Comparison of ENCODE assay signal across 8 cellular contexts in genomic region chr3:47266709-47267489, GRCh38. TPM values are rescaled to one million over a fixed set of nuclear protein-coding genes. Genes with fewer than 3 reads are reported as not detected.
DNase-seq lines count a peak whose midpoint lies in the region; ATAC-seq and TF ChIP-seq lines count a peak whose summit lies in the region.

No MANE protein-coding gene starts in this region.

- peak overlapping the region; percentile 10; the same call in 1 of the 2 replicates for H3K4me2 ChIP-seq in DND-41 (ENCODE audit: insufficient read depth, low read length)

- no peak overlapping the region for H3K27ac ChIP-seq in DND-41 (ENCODE audit: low read length)
- H3K27ac ChIP-seq in colonic mucosa: no peak overlapping the region

- no peaks in the 10 kb centered on the region for H3K79me2 ChIP-seq in DND-41 (ENCODE audit: insufficient read depth, low read length)

- intact Hi-C loops in colonic mucosa (cut with DNase I): no loop called here

- H3K4me3 ChIP-seq in DND-41 (ENCODE audit: low read depth in 1 of 2, low read length in 2 of 2): no peak overlapping the region
- H3K4me3 ChIP-seq in colonic mucosa: no peak overlapping the region

- TF ChIP-seq CTCF in DND-41 (IDR thresholded peaks at IDR 0.05; ENCODE audit: borderline replicate concordance, extremely low read depth, low read length, poor library complexity, severe bottlenecking) (no peak), colonic mucosa (IDR thresholded peaks at IDR 0.05) (no peak)

- no peaks in the 10 kb centered on the region for H4K20me1 ChIP-seq in DND-41 (ENCODE audit: insufficient read depth, low read length)

- DNase-seq in DND-41: peak; percentile 92
- DNase-seq in SKM-1 (lab: John Stamatoyannopoulos, UW; ENCODE audit: unreplicated experiment): peak; percentile 58
- peak; percentile 39 for DNase-seq in colonic mucosa
- peak; percentile 71 for DNase-seq in mucosa of gallbladder (ENCODE audit: low spot score)
- DNase-seq in superior temporal gyrus (ENCODE audit: extremely low spot score): peak; percentile 65
- DNase-seq in DMS79 (lab: John Stamatoyannopoulos, UW): no peak

- H2AFZ ChIP-seq in DND-41 (ENCODE audit: low read depth, low read length): no peak overlapping the region

- H3K9me3 ChIP-seq in DND-41 (ENCODE audit: insufficient read depth, low read length, severe bottlenecking) (no peaks in the 10 kb centered on the region), colonic mucosa (no peaks in the 10 kb centered on the region)

- peaks cover 24% of the 10 kb centered on the region for H3K4me1 ChIP-seq in DND-41 (ENCODE audit: insufficient read depth, low read length)
- no peaks in the 10 kb centered on the region for H3K4me1 ChIP-seq in colonic mucosa

- H3K9ac ChIP-seq in DND-41 (ENCODE audit: low read depth, low read length) (no peak overlapping the region), colonic mucosa (ENCODE audit: low read depth in 2 of 2, low read length in 2 of 2) (no peak overlapping the region)

- no peaks in the 10 kb centered on the region for H3K36me3 ChIP-seq in DND-41 (ENCODE audit: insufficient read depth, low read length)
- no peaks in the 10 kb centered on the region for H3K36me3 ChIP-seq in colonic mucosa

- H3K27me3 ChIP-seq in DND-41 (ENCODE audit: insufficient read depth, low read length, poor library complexity) (no peaks in the 10 kb centered on the region), colonic mucosa (no peaks in the 10 kb centered on the region)

- peak; percentile 99 for ATAC-seq in DND-41 (ENCODE audit: insufficient read depth, low read depth)
- peak; percentile 41 for ATAC-seq in HG02981 (IDR thresholded peaks at IDR 0.05; ENCODE audit: unreplicated experiment)
- ATAC-seq in HG02970 (IDR thresholded peaks at IDR 0.05; ENCODE audit: low FRiP score, unreplicated experiment): no peak

RNA-seq across cellular contexts. Expression of gene KIF9, which starts 15.7 kb away (rescaled TPM):
- total RNA-seq in colonic mucosa: 10 to 100 TPM in 1 of 2 donors, 1 to 10 TPM in 1; 5.3 to 13.4 TPM
- 12.0 TPM for total RNA-seq in mucosa of gallbladder

RNA-seq across cellular contexts. Expression of gene KLHL18, which starts 15.8 kb away (rescaled TPM):
- 10 to 100 TPM; 22.3 to 31.6 TPM for total RNA-seq in colonic mucosa
- total RNA-seq in mucosa of gallbladder: 32.4 TPM
